ENCODE assay signal across 2 cellular contexts in genomic region chr22:42934338-42934737, GRCh38.
TF ChIP-seq lines count a peak whose summit lies in the region.

No MANE protein-coding gene starts in this region.

TF ChIP-seq in SK-N-SH, 30 proteins besides CTCF, POLR2A, EP300 and RAD21 (continued from another document):
- no peak for TF ChIP-seq GABPA (IDR thresholded peaks at IDR 0.05; ENCODE audit: low read depth)
- TF ChIP-seq MAX (IDR thresholded peaks at IDR 0.05; ENCODE audit: low read depth) = no peak
- no peak for TF ChIP-seq GATA2 (CRISPR knock-in tag; IDR thresholded peaks at IDR 0.05)

TF ChIP-seq in SK-N-SH treated with all-trans-retinoic acid at 6 μM for 48 hours, 23 proteins besides CTCF, POLR2A, EP300 and RAD21 (continued from another document):
- TF ChIP-seq POU6F1 (CRISPR knock-in tag; IDR thresholded peaks at IDR 0.05; ENCODE audit: borderline replicate concordance, low read depth) (no peak), CSDC2 (CRISPR knock-in tag; IDR thresholded peaks at IDR 0.05) (no peak), ZNF565 (CRISPR knock-in tag; conservative IDR thresholded peaks at IDR 0.05; ENCODE audit: low read depth) (no peak), OSR1 (CRISPR knock-in tag; IDR thresholded peaks at IDR 0.05) (no peak), ZNF8 (CRISPR knock-in tag; IDR thresholded peaks at IDR 0.05) (no peak), ARNTL (CRISPR knock-in tag; IDR thresholded peaks at IDR 0.05; ENCODE audit: borderline replicate concordance, low read depth) (no peak), ZFP30 (CRISPR knock-in tag; IDR thresholded peaks at IDR 0.05) (no peak), CREB5 (CRISPR knock-in tag; IDR thresholded peaks at IDR 0.05; ENCODE audit: low read depth) (no peak)
TF ChIP-seq in SK-N-SH treated with all-trans-retinoic acid at 6 μM for 48 hours: peak in this region for 0.
